ENCODE assay signal across 11 cellular contexts in the genomic region with DNA sequence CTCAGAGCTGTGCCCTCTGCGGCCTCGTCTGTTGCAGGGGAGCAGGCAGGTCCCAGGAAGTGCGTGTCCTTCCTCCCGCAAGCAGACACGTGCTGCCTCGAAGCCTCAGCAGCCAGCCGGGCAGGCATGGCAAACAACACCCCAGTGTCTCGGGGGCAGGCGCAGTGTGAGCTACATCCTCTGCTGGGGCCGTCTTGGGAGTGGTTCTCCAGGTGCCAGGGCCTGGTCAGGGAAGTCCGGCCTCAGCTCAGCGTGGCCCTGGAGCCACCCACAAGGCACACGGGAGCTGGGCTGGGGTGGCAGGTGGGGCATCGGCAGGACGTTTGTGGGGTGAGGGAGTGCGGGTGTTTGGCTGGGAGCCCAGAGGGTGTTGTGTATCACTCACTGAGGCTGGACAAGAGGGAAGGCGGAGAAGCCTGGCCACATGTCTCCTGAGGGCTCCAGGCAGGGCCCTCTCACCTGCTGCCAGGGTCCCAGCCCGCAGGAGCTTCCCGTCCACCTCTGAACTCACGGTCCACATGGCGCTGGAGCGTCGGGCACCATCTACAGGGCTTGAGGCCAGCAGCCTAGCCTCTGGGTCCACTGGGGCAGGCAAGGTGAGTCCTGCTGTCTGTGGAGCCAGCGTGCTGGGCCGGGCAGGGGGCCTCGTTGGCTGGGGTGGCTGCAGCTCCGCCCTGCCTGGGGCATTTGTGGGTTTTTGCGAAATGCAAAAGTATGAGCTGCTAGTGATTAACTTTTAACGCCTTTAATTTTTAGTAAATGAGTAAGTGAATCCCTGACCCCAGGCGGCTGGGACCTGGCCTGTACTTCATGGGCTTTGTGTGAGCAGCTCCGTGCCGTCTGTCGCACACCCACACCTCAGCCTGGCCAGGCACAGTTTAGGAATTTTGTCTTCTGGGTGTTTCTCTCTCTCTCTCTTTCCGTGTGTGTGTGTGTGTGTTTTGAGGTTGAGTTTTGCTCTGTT.
DNase-seq lines count a peak whose midpoint lies in the region; ATAC-seq and TF ChIP-seq lines count a peak whose summit lies in the region.
"Had no signal": no experiment of that assay in that cellular context is flagged by ENCODE, and none has a peak within 500 bp of the region (broad histone marks: within the 10 kb centered on the region; RNA-seq: fewer than 3 reads in every experiment).

No MANE protein-coding gene starts in this region.

- no peaks in the 10 kb centered on the region for H3K4me1 Mint-ChIP-seq in nephron

- DNase-seq in HPDE6-E6E7 (ENCODE audit: extremely low spot score) (peak; percentile 79), T follicular helper cell (ENCODE audit: low read depth) (peak; percentile 40), choroid plexus epithelial cell (ENCODE audit: low read depth) (peak; percentile 13), globus pallidus (ENCODE audit: low spot score) (no peak)
- no peak for DNase-seq in NK-92 treated with Interleukin-12 subunit alpha and Interleukin-12 subunit beta, amount 100 ng/mL, for 24 hours (lab: John Stamatoyannopoulos, UW)
- DNase-seq: dorsolateral prefrontal cortex, HCEC 1CT, NCI-H2029 treated with DMSO at 0.1 percent for 48 hours had no signal

- ATAC-seq in GM21360 (IDR thresholded peaks at IDR 0.05; ENCODE audit: unreplicated experiment) (no peak), HG02763 (IDR thresholded peaks at IDR 0.05; ENCODE audit: unreplicated experiment) (no peak)

- H3K4me3 ChIP-seq in choroid plexus epithelial cell (ENCODE audit: low read depth, low read length): no peak overlapping the region
- H3K4me3 ChIP-seq: dorsolateral prefrontal cortex had no signal

- peaks cover 25% of the 10 kb centered on the region for H3K36me3 Mint-ChIP-seq in nephron (ENCODE audit: low read depth)

- no peaks in the 10 kb centered on the region for H3K27me3 Mint-ChIP-seq in nephron (ENCODE audit: low read depth)

- no peak for TF ChIP-seq CTCF in choroid plexus epithelial cell (conservative IDR thresholded peaks at IDR 0.05; ENCODE audit: low read depth, low read length)
- TF ChIP-seq CTCF in nephron (IDR thresholded peaks at IDR 0.05; ENCODE audit: unreplicated experiment in 3 of 3): no peak

- H3K9me3 Mint-ChIP-seq in nephron: no peaks in the 10 kb centered on the region

- H3K4me3 Mint-ChIP-seq in nephron: no peak overlapping the region

- peak overlapping the region in 2 of 3 experiments; percentile 59 to 80 for H3K27ac Mint-ChIP-seq in nephron

Comparison
In these comparisons a context has a peak if more than half of its experiments do, and no peak if none do; other contexts are left out.
1. DNase-seq: peak in HPDE6-E6E7 (single experiment), T follicular helper cell (single experiment) and choroid plexus epithelial cell (single experiment); none in NK-92 treated with Interleukin-12 subunit alpha and Interleukin-12 subunit beta, amount 100 ng/mL, for 24 hours (single experiment) and globus pallidus (single experiment).